Comparison of ENCODE assay signal across 1 cellular context in genomic region chr15:65303687-65304392, GRCh38.
A peak's percentile ranks its signal among the peaks of the same experiment; 100 is the strongest.
TF ChIP-seq lines count a peak whose summit lies in the region.

No MANE protein-coding gene starts in this region.

TF ChIP-seq in HEK293, 187 proteins besides CTCF, POLR2A, EP300 and RAD21 (continued from another document and continues in another):
- TF ChIP-seq ZNF449 (tag by site-specific recombination; IDR thresholded peaks at IDR 0.05) (no peak), ZNF501 (tag by site-specific recombination; IDR thresholded peaks at IDR 0.05) (0 out of 2 replicates have a peak, but pooled peaks have one; percentile 12), ZNF677 (tag by site-specific recombination; IDR thresholded peaks at IDR 0.05) (no peak), GFI1B (tag by site-specific recombination; IDR thresholded peaks at IDR 0.05) (peak; percentile 9; the same call in 1 of the 2 replicates), KLF17 (tag by site-specific recombination; IDR thresholded peaks at IDR 0.05) (no peak), ZNF311 (tag by site-specific recombination; IDR thresholded peaks at IDR 0.05; ENCODE audit: borderline replicate concordance) (no peak), ZSCAN5A (tag by site-specific recombination; IDR thresholded peaks at IDR 0.05) (no peak), ZNF624 (tag by site-specific recombination; IDR thresholded peaks at IDR 0.05) (no peak), ZNF266 (tag by site-specific recombination; IDR thresholded peaks at IDR 0.05; ENCODE audit: low read depth) (no peak), ZNF394 (tag by site-specific recombination; IDR thresholded peaks at IDR 0.05; ENCODE audit: borderline replicate concordance) (no peak), ZNF302 (tag by site-specific recombination; IDR thresholded peaks at IDR 0.05; ENCODE audit: low read depth) (no peak), AEBP2 (tag by site-specific recombination; IDR thresholded peaks at IDR 0.05; ENCODE audit: borderline replicate concordance) (no peak), ZNF645 (tag by site-specific recombination; IDR thresholded peaks at IDR 0.05) (no peak), HOXA7 (CRISPR knock-in tag; IDR thresholded peaks at IDR 0.05; ENCODE audit: borderline replicate concordance) (no peak), ZNF560 (tag by site-specific recombination; IDR thresholded peaks at IDR 0.05; ENCODE audit: borderline replicate concordance) (no peak), HOXC10 (CRISPR knock-in tag; IDR thresholded peaks at IDR 0.05) (no peak), ZNF654 (tag by site-specific recombination; IDR thresholded peaks at IDR 0.05; ENCODE audit: low read depth) (no peak), ZNF513 (tag by site-specific recombination; IDR thresholded peaks at IDR 0.05) (no peak), ZSCAN4 (tag by site-specific recombination; IDR thresholded peaks at IDR 0.05) (no peak; the same call in 1 of the 2 replicates), ZSCAN16 (tag by site-specific recombination; IDR thresholded peaks at IDR 0.05) (no peak), SETDB1 (IDR thresholded peaks at IDR 0.05; ENCODE audit: insufficient read length, low read length) (no peak), ATF2 (tag by site-specific recombination; IDR thresholded peaks at IDR 0.05; ENCODE audit: low read depth) (no peak), ZBTB26 (tag by site-specific recombination; optimal IDR thresholded peaks at IDR 0.05) (no peak), ZSCAN30 (tag by site-specific recombination; IDR thresholded peaks at IDR 0.05) (0 out of 2 replicates have a peak, but pooled peaks have one; percentile 22), ZNF704 (tag by site-specific recombination; IDR thresholded peaks at IDR 0.05) (no peak), ZBTB8A (tag by site-specific recombination; IDR thresholded peaks at IDR 0.05) (peak; percentile 57), ZNF792 (tag by site-specific recombination; IDR thresholded peaks at IDR 0.05) (no peak), ZFHX2 (tag by site-specific recombination; conservative IDR thresholded peaks at IDR 0.05) (no peak), OVOL3 (tag by site-specific recombination; IDR thresholded peaks at IDR 0.05) (no peak), INSM2 (tag by site-specific recombination; IDR thresholded peaks at IDR 0.05) (no peak; the same call in 1 of the 2 replicates), ZNF843 (tag by site-specific recombination; IDR thresholded peaks at IDR 0.05) (no peak), SCRT1 (tag by site-specific recombination; IDR thresholded peaks at IDR 0.05; ENCODE audit: borderline replicate concordance) (no peak), ZNF530 (tag by site-specific recombination; IDR thresholded peaks at IDR 0.05; ENCODE audit: low read depth) (no peak), ZNF623 (tag by site-specific recombination; IDR thresholded peaks at IDR 0.05) (no peak), ZFP41 (tag by site-specific recombination; IDR thresholded peaks at IDR 0.05; ENCODE audit: borderline replicate concordance) (no peak), ZBTB6 (tag by site-specific recombination; IDR thresholded peaks at IDR 0.05) (no peak), SALL2 (tag by site-specific recombination; IDR thresholded peaks at IDR 0.05; ENCODE audit: borderline replicate concordance) (no peak), KLF7 (tag by site-specific recombination; IDR thresholded peaks at IDR 0.05; ENCODE audit: borderline replicate concordance) (no peak), EGR2 (tag by site-specific recombination; IDR thresholded peaks at IDR 0.05; ENCODE audit: low read depth) (no peak), ZNF768 (tag by site-specific recombination; IDR thresholded peaks at IDR 0.05) (0 out of 2 replicates have a peak, but pooled peaks have one; percentile 9), IKZF3 (tag by site-specific recombination; IDR thresholded peaks at IDR 0.05) (peak; percentile 55; the same call in 1 of the 2 replicates), ZXDB (tag by site-specific recombination; IDR thresholded peaks at IDR 0.05) (peak; percentile 55), TCF7L2 (IDR thresholded peaks at IDR 0.05; ENCODE audit: borderline replicate concordance, low read depth, low read length) (no peak; the same call in 1 of the 2 replicates), ZNF274 (IDR thresholded peaks at IDR 0.05; ENCODE audit: low read length) (no peak), ZNF274 (tag by site-specific recombination; IDR thresholded peaks at IDR 0.05; ENCODE audit: borderline replicate concordance) (no peak), ZNF184 (tag by site-specific recombination; IDR thresholded peaks at IDR 0.05) (no peak), ZNF221 (tag by site-specific recombination; IDR thresholded peaks at IDR 0.05; ENCODE audit: borderline replicate concordance) (no peak), ZNF416 (tag by site-specific recombination; IDR thresholded peaks at IDR 0.05) (no peak), ZNF155 (tag by site-specific recombination; IDR thresholded peaks at IDR 0.05) (no peak), HOXD13 (CRISPR knock-in tag; IDR thresholded peaks at IDR 0.05; ENCODE audit: borderline replicate concordance) (no peak), ZNF610 (tag by site-specific recombination; IDR thresholded peaks at IDR 0.05; ENCODE audit: borderline replicate concordance) (no peak)
